ENCODE assay signal across 8 cellular contexts in the genomic region with DNA sequence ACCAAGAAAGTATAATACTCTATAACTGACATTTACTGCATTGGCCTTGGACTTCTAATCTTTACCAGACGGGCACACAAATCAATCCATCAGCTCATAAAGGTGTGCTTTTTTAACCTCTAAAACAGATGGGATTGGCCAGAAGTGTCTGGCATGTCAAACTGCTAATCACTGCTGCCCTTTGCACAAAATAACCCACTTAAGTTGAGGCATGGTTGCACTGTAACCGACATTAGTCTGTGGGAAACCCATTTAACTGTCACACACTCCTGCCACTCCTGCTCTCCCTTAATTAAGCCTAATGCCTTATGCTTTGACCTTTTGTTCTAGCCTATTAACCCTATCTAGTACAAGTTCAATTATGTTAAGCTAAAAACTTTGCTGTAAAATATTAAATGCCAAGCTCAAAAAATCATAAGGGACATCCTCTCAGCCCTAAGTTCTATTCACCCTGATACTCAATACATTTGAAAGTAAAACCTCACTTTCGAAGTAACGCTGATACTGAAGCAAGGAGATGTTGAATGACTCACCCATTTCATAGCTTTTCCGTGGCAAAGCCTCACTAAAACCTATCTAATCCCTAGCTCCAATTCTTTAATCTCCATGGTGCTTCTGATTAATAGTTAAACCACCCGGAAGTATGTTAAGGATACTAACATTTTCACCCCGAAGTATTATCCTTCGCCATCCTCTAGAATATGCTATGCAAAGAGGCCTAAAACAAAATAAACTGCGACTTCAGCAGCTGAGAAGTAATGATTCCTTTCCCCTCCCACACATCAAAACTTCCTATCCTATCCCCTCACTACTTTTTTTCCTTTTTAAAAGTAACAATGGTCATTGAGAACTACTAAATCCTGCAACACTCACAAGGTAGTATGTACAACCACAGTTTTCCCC. TPM values are rescaled to one million over a fixed set of nuclear protein-coding genes. Genes with fewer than 3 reads are reported as not detected.
DNase-seq lines count a peak whose midpoint lies in the region; ATAC-seq lines count a peak whose summit lies in the region.

No MANE protein-coding gene starts in this region.

- H3K4me3 Mint-ChIP-seq in CD8-positive, alpha-beta memory T cell: peak overlapping the region; percentile 26 to 70 (median 53)
- peak overlapping the region; percentile 72 for H3K4me3 Mint-ChIP-seq in stimulated activated memory B cell treated with anti-CD40 and anti-IgM and Interleukin-4, amounts not matched to agents 10 μg/mL and 1 μg/mL and 100 μg/mL, for 72 hours

- CTCF ChIA-PET in CD8-positive, alpha-beta memory T cell (lab: Charles Lee): no interaction called here

- no peaks in the 10 kb centered on the region for H3K36me3 ChIP-seq in CD8-positive, alpha-beta memory T cell (ENCODE audit: insufficient read depth, low read length)
- H3K36me3 ChIP-seq in HUES48 (ENCODE audit: control insufficient read depth, insufficient read depth, low read length): no peaks in the 10 kb centered on the region

- H3K27me3 ChIP-seq in CD8-positive, alpha-beta memory T cell (ENCODE audit: insufficient read depth, low read length, poor library complexity, severe bottlenecking): no peaks in the 10 kb centered on the region
- H3K27me3 ChIP-seq in HUES48 (ENCODE audit: control insufficient read depth, insufficient read depth, low read length): no peaks in the 10 kb centered on the region

- H3K4me1 Mint-ChIP-seq in CD8-positive, alpha-beta memory T cell: peaks cover 66 to 85% (median 78%) of the 10 kb centered on the region in 3 donors
- peaks cover 57% of the 10 kb centered on the region for H3K4me1 Mint-ChIP-seq in stimulated activated memory B cell treated with anti-CD40 and anti-IgM and Interleukin-4, amounts not matched to agents 10 μg/mL and 1 μg/mL and 100 μg/mL, for 72 hours

- ATAC-seq in GM21367 (IDR thresholded peaks at IDR 0.05; ENCODE audit: unreplicated experiment): peak; percentile 66
- ATAC-seq in stimulated activated memory B cell treated with anti-CD40 and anti-IgM and Interleukin-4, amounts not matched to agents 10 μg/mL and 1 μg/mL and 100 μg/mL, for 72 hours: peak; percentile 63

- H3K36me3 Mint-ChIP-seq in CD8-positive, alpha-beta memory T cell: peaks cover 0 to 2% (median 0%) of the 10 kb centered on the region in 3 donors
- peaks cover 3% of the 10 kb centered on the region for H3K36me3 Mint-ChIP-seq in stimulated activated memory B cell treated with anti-CD40 and anti-IgM and Interleukin-4, amounts not matched to agents 10 μg/mL and 1 μg/mL and 100 μg/mL, for 72 hours

- H3K9me3 ChIP-seq in CD8-positive, alpha-beta memory T cell (ENCODE audit: low read length): no peaks in the 10 kb centered on the region
- no peaks in the 10 kb centered on the region for H3K9me3 ChIP-seq in HUES48 (ENCODE audit: control insufficient read depth, insufficient read depth, low read length)

- peaks cover 0 to 1% (median 0%) of the 10 kb centered on the region in 5 donors for H3K9me3 Mint-ChIP-seq in CD8-positive, alpha-beta memory T cell
- no peaks in the 10 kb centered on the region for H3K9me3 Mint-ChIP-seq in stimulated activated memory B cell treated with anti-CD40 and anti-IgM and Interleukin-4, amounts not matched to agents 10 μg/mL and 1 μg/mL and 100 μg/mL, for 72 hours

- no peak overlapping the region for H3K27ac ChIP-seq in CD8-positive, alpha-beta memory T cell (ENCODE audit: low read depth, low read length)
- peak overlapping the region; percentile 87 for H3K27ac ChIP-seq in HUES48 (ENCODE audit: low read depth, low read length)

- POLR2A ChIA-PET in CD8-positive, alpha-beta memory T cell (lab: Charles Lee): interaction anchor here (1.0 kb wide), 1 partner anchor 14 kb away, joined by 4 read pairs; no protein-coding TSS in a partner anchor

- no peaks in the 10 kb centered on the region for H3K27me3 Mint-ChIP-seq in CD8-positive, alpha-beta memory T cell
- H3K27me3 Mint-ChIP-seq in stimulated activated memory B cell treated with anti-CD40 and anti-IgM and Interleukin-4, amounts not matched to agents 10 μg/mL and 1 μg/mL and 100 μg/mL, for 72 hours: no peaks in the 10 kb centered on the region

- peaks cover 22% of the 10 kb centered on the region for H3K4me1 ChIP-seq in CD8-positive, alpha-beta memory T cell (ENCODE audit: insufficient read depth, low read length)
- H3K4me1 ChIP-seq in HUES48 (ENCODE audit: control insufficient read depth, insufficient read depth, low read length): peaks cover 49% of the 10 kb centered on the region

- H3K4me3 ChIP-seq in CD8-positive, alpha-beta memory T cell (ENCODE audit: low read length): no peak overlapping the region
- no peak overlapping the region for H3K4me3 ChIP-seq in HUES48 (ENCODE audit: low read depth, low read length)

- no peak for DNase-seq in CD8-positive, alpha-beta memory T cell
- DNase-seq in dermis blood vessel endothelial cell: peak; percentile 48
- no peak for DNase-seq in activated CD4-positive, alpha-beta T cell treated with anti-CD3 and anti-CD28 coated beads for 48 hours
- DNase-seq in NCI-H1092 (lab: John Stamatoyannopoulos, UW): no peak
- DNase-seq in germinal center (ENCODE audit: low spot score): no peak

- no peak overlapping the region; the same call in 1 of the 2 replicates for H3K9ac ChIP-seq in HUES48 (ENCODE audit: low read depth, low read length)

- peak overlapping the region; percentile 1 to 55 (median 14) for H3K27ac Mint-ChIP-seq in CD8-positive, alpha-beta memory T cell
- peak overlapping the region; percentile 69 for H3K27ac Mint-ChIP-seq in stimulated activated memory B cell treated with anti-CD40 and anti-IgM and Interleukin-4, amounts not matched to agents 10 μg/mL and 1 μg/mL and 100 μg/mL, for 72 hours

RNA-seq across cellular contexts. Expression of gene NRIP1, which starts 12.9 kb away (rescaled TPM):
- total RNA-seq in CD8-positive, alpha-beta memory T cell: 10 to 100 TPM; 14.6 to 15.7 TPM
- 37.6 TPM for polyA plus RNA-seq in CD8-positive, alpha-beta memory T cell
- total RNA-seq in dermis blood vessel endothelial cell: 51.1 and 56.0 TPM in 2 replicates
